Comparison of ENCODE assay signal across 9 cellular contexts in the genomic region with DNA sequence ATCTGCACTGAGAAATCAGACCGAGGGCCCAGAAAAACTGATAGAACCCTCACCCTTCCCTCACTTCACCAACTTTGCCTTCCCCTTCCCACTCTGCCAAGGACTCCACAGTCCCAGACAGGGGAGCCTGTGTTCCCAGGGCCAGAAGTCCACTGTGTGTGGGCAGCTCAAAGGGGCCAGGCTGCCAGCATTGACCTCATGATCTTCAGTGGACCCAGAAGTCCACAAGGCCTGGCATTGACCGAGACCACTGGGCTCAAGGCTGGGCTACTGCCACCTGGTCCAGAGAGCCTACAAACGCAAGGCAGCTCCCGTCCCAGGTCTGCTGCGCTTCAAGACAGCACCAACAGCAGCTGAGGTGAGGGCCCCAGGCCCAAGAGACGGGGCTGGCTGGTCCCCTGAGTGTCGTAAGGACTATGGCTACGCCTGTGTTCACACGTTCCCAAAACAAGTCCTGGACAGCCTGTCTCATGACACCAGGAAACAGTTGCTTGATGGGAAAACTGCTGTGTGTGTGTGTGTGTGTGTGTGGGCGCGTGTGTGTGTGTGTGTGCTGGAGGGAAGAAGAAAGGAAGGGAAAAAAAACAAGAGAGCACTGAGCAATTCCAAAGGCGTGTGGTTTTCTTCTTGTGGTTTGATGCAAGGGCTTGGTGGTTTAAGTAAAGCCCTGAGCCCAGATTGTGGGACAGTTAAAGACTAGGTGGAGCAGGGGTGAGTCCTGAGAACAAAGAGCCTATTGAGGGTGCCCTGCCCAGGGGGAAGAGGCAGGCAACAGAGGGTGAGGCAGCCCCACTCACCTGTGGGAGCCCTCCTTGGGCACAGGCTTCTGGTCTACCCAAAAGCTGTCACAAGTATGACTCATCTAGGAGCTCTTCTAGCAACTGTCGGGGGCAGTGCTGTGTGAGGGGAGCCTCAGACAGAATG. TPM values are rescaled to one million over a fixed set of nuclear protein-coding genes. Genes with fewer than 3 reads are reported as not detected.
A peak's percentile ranks its signal among the peaks of the same experiment; 100 is the strongest.
DNase-seq lines count a peak whose midpoint lies in the region; ATAC-seq and TF ChIP-seq lines count a peak whose summit lies in the region.
"Had no signal": no experiment of that assay in that cellular context is flagged by ENCODE, and none has a peak within 500 bp of the region (broad histone marks: within the 10 kb centered on the region; RNA-seq: fewer than 3 reads in every experiment).

No MANE protein-coding gene starts in this region.

- peak; percentile 77 for ATAC-seq in activated CD8-positive, alpha-beta memory T cell treated with anti-CD3 and anti-CD28 coated beads, Interleukin-2, amount 10 ng/mL, durations not matched to agents 7 days and 5 days
- ATAC-seq in GM18907 (IDR thresholded peaks at IDR 0.05; ENCODE audit: unreplicated experiment) (no peak), HG02970 (IDR thresholded peaks at IDR 0.05; ENCODE audit: low FRiP score, unreplicated experiment) (no peak)

- DNase-seq in LHCN-M2 (ENCODE audit: low read depth) (peak; percentile 93), fibroblast of mammary gland (ENCODE audit: low read depth) (peak; percentile 87), nucleus accumbens (lab: John Stamatoyannopoulos, UW) (no peak), ecto neural progenitor cell (ENCODE audit: low spot score) (no peak)
- peak; percentile 59 for DNase-seq in activated CD8-positive, alpha-beta memory T cell treated with anti-CD3 and anti-CD28 coated beads, Interleukin-2, amount 10 ng/mL, durations not matched to agents 7 days and 5 days
- DNase-seq in stimulated activated CD8-positive, alpha-beta memory T cell treated with anti-CD3 and anti-CD28 coated beads, Interleukin-12 subunit alpha, Interleukin-12 subunit beta, amount 100 ng/mL, for 1 hour (ENCODE audit: low read depth) = peak; percentile 32
- DNase-seq: psoas muscle had no signal

- no peak overlapping the region for H3K27ac Mint-ChIP-seq in activated CD8-positive, alpha-beta memory T cell treated with anti-CD3 and anti-CD28 coated beads, Interleukin-2, amount 10 ng/mL, durations not matched to agents 7 days and 5 days

- no peaks in the 10 kb centered on the region for H3K9me3 Mint-ChIP-seq in activated CD8-positive, alpha-beta memory T cell treated with anti-CD3 and anti-CD28 coated beads, Interleukin-2, amount 10 ng/mL, durations not matched to agents 7 days and 5 days (ENCODE audit: low read depth)

- H3K4me3 Mint-ChIP-seq in activated CD8-positive, alpha-beta memory T cell treated with anti-CD3 and anti-CD28 coated beads, Interleukin-2, amount 10 ng/mL, durations not matched to agents 7 days and 5 days = no peak overlapping the region

- no peaks in the 10 kb centered on the region for H3K36me3 Mint-ChIP-seq in activated CD8-positive, alpha-beta memory T cell treated with anti-CD3 and anti-CD28 coated beads, Interleukin-2, amount 10 ng/mL, durations not matched to agents 7 days and 5 days

- peaks cover 51% of the 10 kb centered on the region for H3K27me3 Mint-ChIP-seq in activated CD8-positive, alpha-beta memory T cell treated with anti-CD3 and anti-CD28 coated beads, Interleukin-2, amount 10 ng/mL, durations not matched to agents 7 days and 5 days

- CTCF ChIA-PET in activated CD8-positive, alpha-beta memory T cell treated with anti-CD3 and anti-CD28 coated beads, Interleukin-2, amount 10 ng/mL, durations not matched to agents 7 days and 5 days (lab: Charles Lee) = interaction anchor here (0.6 to 3.9 kb wide), 7 partner anchors 9 to 425 kb away, joined by 3 to 25 read pairs (median 3); no protein-coding TSS in a partner anchor

- peaks cover 21% of the 10 kb centered on the region for H3K4me1 Mint-ChIP-seq in activated CD8-positive, alpha-beta memory T cell treated with anti-CD3 and anti-CD28 coated beads, Interleukin-2, amount 10 ng/mL, durations not matched to agents 7 days and 5 days

- H3K4me3 ChIP-seq in fibroblast of mammary gland (ENCODE audit: control insufficient read depth, low read depth, low read length) = no peak overlapping the region
- H3K4me3 ChIP-seq: psoas muscle had no signal

- no peak for TF ChIP-seq CTCF in fibroblast of mammary gland (conservative IDR thresholded peaks at IDR 0.05; ENCODE audit: control insufficient read depth, insufficient read depth, low read depth, low read length)

RNA-seq across cellular contexts. Expression of gene ZBTB7C, which starts 46.6 kb away (rescaled TPM):
- 0.06 and 0.17 TPM in 2 replicates for total RNA-seq in LHCN-M2 (2014; rRNA removed)
- 0.13 TPM for polyA plus RNA-seq in LHCN-M2 (2012)
- total RNA-seq in activated CD8-positive, alpha-beta memory T cell treated with anti-CD3 and anti-CD28 coated beads, Interleukin-2, amount 10 ng/mL, durations not matched to agents 7 days and 5 days = under 1 TPM in 1 of 2 experiments, not detected in 1; 0.09 TPM

Comparison
In these comparisons a context has a peak if more than half of its experiments do, and no peak if none do; other contexts are left out.
1. DNase-seq: peak in LHCN-M2 (single experiment), activated CD8-positive, alpha-beta memory T cell treated with anti-CD3 and anti-CD28 coated beads, Interleukin-2, amount 10 ng/mL, durations not matched to agents 7 days and 5 days (single experiment), fibroblast of mammary gland (single experiment) and stimulated activated CD8-positive, alpha-beta memory T cell treated with anti-CD3 and anti-CD28 coated beads, Interleukin-12 subunit alpha, Interleukin-12 subunit beta, amount 100 ng/mL, for 1 hour (single experiment); none in nucleus accumbens (0 of 56) and ecto neural progenitor cell (single experiment).